ENCODE assay signal across 7 cellular contexts in the genomic region with DNA sequence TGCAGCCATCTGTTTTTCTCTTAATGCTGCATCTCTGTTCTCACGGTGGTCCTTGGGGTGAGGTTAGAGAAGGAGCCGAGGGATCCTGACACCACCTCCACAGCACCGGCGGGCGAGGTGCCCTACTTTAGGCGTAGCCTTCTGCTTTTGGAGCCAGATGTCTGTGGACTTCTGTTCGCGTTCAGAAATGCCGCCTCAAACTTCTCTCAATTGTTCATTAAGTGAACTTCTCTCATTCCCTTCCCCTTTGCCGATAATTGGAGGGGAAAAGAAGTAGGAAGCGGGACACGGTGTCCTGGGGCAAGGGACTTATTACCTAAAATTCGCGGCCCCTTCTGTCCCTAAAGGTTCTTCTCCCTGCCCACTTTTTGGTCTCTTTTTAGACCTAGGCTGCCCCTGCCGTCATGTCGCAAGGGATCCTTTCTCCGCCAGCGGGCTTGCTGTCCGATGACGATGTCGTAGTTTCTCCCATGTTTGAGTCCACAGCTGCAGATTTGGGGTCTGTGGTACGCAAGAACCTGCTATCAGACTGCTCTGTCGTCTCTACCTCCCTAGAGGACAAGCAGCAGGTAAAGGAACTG.
DNase-seq lines count a peak whose midpoint lies in the region; ATAC-seq and TF ChIP-seq lines count a peak whose summit lies in the region.

No MANE protein-coding gene starts in this region.

- peak overlapping the region; percentile 72 for H3K4me3 ChIP-seq in GM12875 (ENCODE audit: low read depth, low read length)
- peak overlapping the region; percentile 87 for H3K4me3 ChIP-seq in Loucy (ENCODE audit: low read length, poor library complexity, severe bottlenecking)
- peak overlapping the region; percentile 80 for H3K4me3 ChIP-seq in parathyroid adenoma (ENCODE audit: low read depth, low read length)

- H3F3A ChIP-seq in Loucy (ENCODE audit: low read depth) = no peaks in the 10 kb centered on the region

- H3K27ac ChIP-seq in parathyroid adenoma = no peak overlapping the region

- H3K4me2 ChIP-seq in Loucy (ENCODE audit: low read depth, low read length, poor library complexity, severe bottlenecking) (peak overlapping the region; percentile 81), parathyroid adenoma (ENCODE audit: low read length) (peak overlapping the region; percentile 89)

- ATAC-seq in HG02763 (IDR thresholded peaks at IDR 0.05; ENCODE audit: unreplicated experiment) = no peak
- ATAC-seq in HG03439 (IDR thresholded peaks at IDR 0.05; ENCODE audit: unreplicated experiment) = no peak

- peak overlapping the region; percentile 85 for H2AFZ ChIP-seq in Loucy (ENCODE audit: low read length)
- peak overlapping the region; percentile 93 for H2AFZ ChIP-seq in parathyroid adenoma

- DNase-seq in ecto neural progenitor cell (ENCODE audit: low spot score) = peak; percentile 49
- no peak for DNase-seq in NCI-H510A treated with DMSO at 0.1 percent for 48 hours (lab: John Stamatoyannopoulos, UW)

- peaks cover 28% of the 10 kb centered on the region for H4K20me1 ChIP-seq in Loucy (ENCODE audit: insufficient read depth, low read length, poor library complexity, severe bottlenecking)

- H3K79me2 ChIP-seq in Loucy (ENCODE audit: insufficient read depth, low read length) (peaks cover 82% of the 10 kb centered on the region), parathyroid adenoma (peaks cover 11% of the 10 kb centered on the region)

- H3K36me3 ChIP-seq in Loucy (ENCODE audit: insufficient read depth, low read length) = peaks cover 38% of the 10 kb centered on the region
- no peaks in the 10 kb centered on the region for H3K36me3 ChIP-seq in parathyroid adenoma (ENCODE audit: control insufficient read depth, insufficient read depth, low read length)

- TF ChIP-seq CTCF in GM12875 (IDR thresholded peaks at IDR 0.05; ENCODE audit: borderline replicate concordance, insufficient read depth, low read depth, low read length) (no peak), Loucy (conservative IDR thresholded peaks at IDR 0.05; ENCODE audit: low read length) (no peak), parathyroid adenoma (IDR thresholded peaks at IDR 0.05) (no peak)

- H3K4me1 ChIP-seq in Loucy (ENCODE audit: insufficient read depth, low read length, poor library complexity, severe bottlenecking) (peaks cover 24% of the 10 kb centered on the region), parathyroid adenoma (no peaks in the 10 kb centered on the region)

- H3K27me3 ChIP-seq in Loucy (ENCODE audit: insufficient read depth, low read length, poor library complexity, severe bottlenecking) (no peaks in the 10 kb centered on the region), parathyroid adenoma (ENCODE audit: control insufficient read depth, insufficient read depth, low read length) (no peaks in the 10 kb centered on the region)

- no peaks in the 10 kb centered on the region for H3K9me2 ChIP-seq in Loucy (replicated peaks; ENCODE audit: low read depth, low read length)

- no peaks in the 10 kb centered on the region for H3K9me3 ChIP-seq in Loucy (ENCODE audit: insufficient read depth, low read depth, low read length)
- H3K9me3 ChIP-seq in parathyroid adenoma (ENCODE audit: control insufficient read depth, low read length) = no peaks in the 10 kb centered on the region

- peak overlapping the region; percentile 95 for H3K9ac ChIP-seq in Loucy (ENCODE audit: low read depth, low read length, poor library complexity, severe bottlenecking)
- no peak overlapping the region for H3K9ac ChIP-seq in parathyroid adenoma
